Comparison of ENCODE assay signal across 20 cellular contexts in genomic region chr5:163619951-163620350, GRCh38.
"Had no signal": no experiment of that assay in that cellular context is flagged by ENCODE, and none has a peak within 500 bp of the region (broad histone marks: within the 10 kb centered on the region; RNA-seq: fewer than 3 reads in every experiment).

No MANE protein-coding gene starts in this region.

- H3K4me3 Mint-ChIP-seq: activated CD4-positive, alpha-beta T cell treated with anti-CD3 and anti-CD28 coated beads for 36 hours; natural killer cell; stimulated activated memory B cell treated with anti-CD40 and anti-IgM and Interleukin-4, amounts not matched to agents 10 μg/mL and 1 μg/mL and 100 μg/mL, for 72 hours; WTC11 had no signal

- H3K36me3 Mint-ChIP-seq: activated naive CD4-positive, alpha-beta T cell treated with anti-CD3 and anti-CD28 coated beads, Interleukin-2, amount 50 U/mL, for 72 hours; natural killer cell; stimulated activated memory B cell treated with anti-CD40 and anti-IgM and Interleukin-4, amounts not matched to agents 10 μg/mL and 1 μg/mL and 100 μg/mL, for 72 hours; WTC11 had no signal

- H3K27ac Mint-ChIP-seq: activated CD4-positive, alpha-beta T cell treated with anti-CD3 and anti-CD28 coated beads for 36 hours; activated naive CD4-positive, alpha-beta T cell treated with anti-CD3 and anti-CD28 coated beads, Interleukin-2, amount 50 U/mL, for 72 hours; natural killer cell; stimulated activated memory B cell treated with anti-CD40 and anti-IgM and Interleukin-4, amounts not matched to agents 10 μg/mL and 1 μg/mL and 100 μg/mL, for 72 hours; WTC11 had no signal

- H3K27me3 ChIP-seq: adrenal gland, breast epithelium, foreskin keratinocyte, sigmoid colon, upper lobe of left lung had no signal

- H3K4me3 ChIP-seq: adrenal gland, breast epithelium, lower lobe of right lung, sigmoid colon, thoracic aorta, upper lobe of left lung had no signal

- H3K9me3 Mint-ChIP-seq: activated naive CD4-positive, alpha-beta T cell treated with anti-CD3 and anti-CD28 coated beads, Interleukin-2, amount 50 U/mL, for 72 hours; natural killer cell; stimulated activated memory B cell treated with anti-CD40 and anti-IgM and Interleukin-4, amounts not matched to agents 10 μg/mL and 1 μg/mL and 100 μg/mL, for 72 hours; WTC11 had no signal

- H3K9me3 ChIP-seq: adrenal gland, lower lobe of right lung, sigmoid colon, thoracic aorta, upper lobe of left lung had no signal

- H3K4me1 Mint-ChIP-seq: activated CD4-positive, alpha-beta T cell treated with anti-CD3 and anti-CD28 coated beads for 36 hours; natural killer cell; stimulated activated memory B cell treated with anti-CD40 and anti-IgM and Interleukin-4, amounts not matched to agents 10 μg/mL and 1 μg/mL and 100 μg/mL, for 72 hours; WTC11 had no signal

- H3K4me1 ChIP-seq: adrenal gland, breast epithelium, foreskin keratinocyte, lower lobe of right lung, upper lobe of left lung had no signal

- H3K27ac ChIP-seq: adrenal gland, breast epithelium, foreskin keratinocyte, lower lobe of right lung, sigmoid colon, thoracic aorta, upper lobe of left lung had no signal

- H3K36me3 ChIP-seq: adrenal gland, breast epithelium, lower lobe of right lung, sigmoid colon, thoracic aorta, upper lobe of left lung had no signal

- H3K27me3 Mint-ChIP-seq: stimulated activated memory B cell treated with anti-CD40 and anti-IgM and Interleukin-4, amounts not matched to agents 10 μg/mL and 1 μg/mL and 100 μg/mL, for 72 hours had no signal

- DNase-seq: activated CD4-positive, alpha-beta T cell treated with anti-CD3 and anti-CD28 coated beads for 36 hours; activated CD4-positive, alpha-beta T cell treated with anti-CD3 and anti-CD28 coated beads, Interleukin-2, amount 50 U/mL, for 48 hours; activated gamma-delta T cell; adrenal gland; cerebellar nuclear complex; effector memory CD4-positive, alpha-beta T cell; foreskin keratinocyte; hypothalamus; islet precursor cell; left colon; lower lobe of right lung; natural killer cell; sigmoid colon; stimulated activated CD4-positive, alpha-beta T cell treated with anti-CD3 and anti-CD28 coated beads, Interleukin-4, amount 100 ng/mL, for 4 hours; upper lobe of left lung had no signal
